In genomic region chr15:41955100-41955499, GRCh38 we compare ENCODE assay signal across 21 cellular contexts. TPM values are rescaled to one million over a fixed set of nuclear protein-coding genes. Genes with fewer than 3 reads are reported as not detected.
DNase-seq lines count a peak whose midpoint lies in the region; ATAC-seq, FAIRE-seq and TF ChIP-seq lines count a peak whose summit lies in the region.
"Had no signal": no experiment of that assay in that cellular context is flagged by ENCODE, and none has a peak within 500 bp of the region (broad histone marks: within the 10 kb centered on the region; RNA-seq: fewer than 3 reads in every experiment).

No MANE protein-coding gene starts in this region.

- no peak for ATAC-seq in Right ventricle myocardium superior (ENCODE audit: poor library complexity)
- no peak for ATAC-seq in K562
- ATAC-seq in HG03354 (IDR thresholded peaks at IDR 0.05; ENCODE audit: poor library complexity, severe bottlenecking, unreplicated experiment) = no peak
- ATAC-seq: SK-N-SH treated with all-trans-retinoic acid at 6 μM for 48 hours had no signal

- DNase-seq in left ventricle myocardium inferior (no peak), Right ventricle myocardium superior (no peak), K562 (ENCODE audit: extremely low read depth in 1 of 4, low spot score in 3 of 4) (no peak), hepatocyte (ENCODE audit: low spot score) (no peak), SK-N-DZ (ENCODE audit: low spot score) (no peak)
- no peak for DNase-seq in stimulated activated naive CD4-positive, alpha-beta T cell (lab: John Stamatoyannopoulos, UW)
- DNase-seq: EL, GF-D8, MG63, NCI-H1048, NCI-H1417 treated with DMSO at 0.1 percent for 48 hours, NCI-H187, NCI-H446, NCI-H526, OCI-M1, SIG-M5 had no signal

- H3K9me3 ChIP-seq in left ventricle myocardium inferior (replicated peaks) (no peaks in the 10 kb centered on the region), K562 (replicated peaks; ENCODE audit: control insufficient read depth, insufficient read depth, low read depth, low read length) (no peaks in the 10 kb centered on the region), hepatocyte (ENCODE audit: low read depth) (no peaks in the 10 kb centered on the region)
- H3K9me3 ChIP-seq: MG63 had no signal

- H3K4me1 ChIP-seq in left ventricle myocardium inferior (peaks cover 87% of the 10 kb centered on the region), K562 (replicated peaks in 1 of 2; ENCODE audit: control insufficient read depth in 2 of 2, insufficient read depth in 2 of 2, low read length in 2 of 2) (no peaks in the 10 kb centered on the region; a peak in 2 of 5 replicates), hepatocyte (ENCODE audit: insufficient read depth) (peaks cover 45% of the 10 kb centered on the region)

- TF ChIP-seq POLR2A in K562 (conservative IDR thresholded peaks at IDR 0.05) = no peak

- H3K9ac ChIP-seq in K562 (ENCODE audit: insufficient read depth in 1 of 2, low read depth in 2 of 2, low read length in 2 of 2) = no peak overlapping the region

- intact Hi-C loops in left ventricle myocardium inferior (cut with micrococcal nuclease) (no loop called here), Right ventricle myocardium superior (cut with DNase I) (no loop called here), K562 (cut with micrococcal nuclease) (no loop called here)

- H2AFZ ChIP-seq in K562 (ENCODE audit: low read depth, low read length) (no peak overlapping the region), hepatocyte (no peak overlapping the region)

- no peaks in the 10 kb centered on the region for H3K79me2 ChIP-seq in K562 (ENCODE audit: control insufficient read depth, insufficient read depth, low read length)
- peaks cover 70% of the 10 kb centered on the region for H3K79me2 ChIP-seq in hepatocyte

- BruUV-seq in K562 (replicated peaks; lab: Mats Ljungman, UMichigan) = no TSS peak

- POLR2A ChIA-PET in K562 (lab: Yijun Ruan, JAX) = no interaction called here

- FAIRE-seq in K562 (lab: Jason Lieb, UNC) = no peak
- FAIRE-seq: D721Med, GM19239 had no signal

- H3K4me2 ChIP-seq in K562 (ENCODE audit: insufficient read depth, low read length) = no peak overlapping the region
- no peak overlapping the region for H3K4me2 ChIP-seq in hepatocyte

- no peaks in the 10 kb centered on the region for H3K9me2 ChIP-seq in hepatocyte (replicated peaks; ENCODE audit: insufficient read depth)

- H3K9me1 ChIP-seq in K562 (ENCODE audit: control insufficient read depth, insufficient read depth, low read length) = no peaks in the 10 kb centered on the region

- TF ChIP-seq CTCF in left ventricle myocardium inferior (IDR thresholded peaks at IDR 0.05; ENCODE audit: borderline replicate concordance) (no peak), K562 (IDR thresholded peaks at IDR 0.05 in 2 of 3, conservative IDR thresholded peaks at IDR 0.05 in 1 of 3; ENCODE audit: insufficient read depth in 2 of 3, low read depth in 1 of 3, low read length in 3 of 3) (no peak), hepatocyte (IDR thresholded peaks at IDR 0.05; ENCODE audit: poor library complexity) (no peak)

- 70% methylated on average over 7 of the region's 7 CpGs for WGBS in K562 (ENCODE audit: insufficient coverage, low coverage, missing lambda C conversion rate)
- WGBS in hepatocyte (ENCODE audit: low lambda C conversion rate, missing lambda C conversion rate) = 85% methylated on average over 7 of the region's 7 CpGs

- in situ Hi-C loops in K562 (cut with MboI) = no loop called here

- H3K36me3 ChIP-seq in left ventricle myocardium inferior = peaks cover 21% of the 10 kb centered on the region
- peaks cover 18% of the 10 kb centered on the region; the same call in 2 of the 3 replicates for H3K36me3 ChIP-seq in K562 (ENCODE audit: control insufficient read depth, insufficient read depth, low read length)
- no peaks in the 10 kb centered on the region for H3K36me3 ChIP-seq in hepatocyte (replicated peaks; ENCODE audit: insufficient read depth, low read depth)

- H3K27ac ChIP-seq in left ventricle myocardium inferior (replicated peaks) (peak overlapping the region; percentile 87), K562 (ENCODE audit: extremely low read depth, low read depth, low read length) (no peak overlapping the region), hepatocyte (peak overlapping the region; percentile 80)
- H3K27ac ChIP-seq: C4-2B had no signal

- no peak overlapping the region for H3K4me3 ChIP-seq in left ventricle myocardium inferior
- no peak overlapping the region for H3K4me3 ChIP-seq in K562
- H3K4me3 ChIP-seq in hepatocyte = no peak overlapping the region
- H3K4me3 ChIP-seq: MG63 had no signal

- no peaks in the 10 kb centered on the region for H3K27me3 ChIP-seq in left ventricle myocardium inferior (ENCODE audit: low read depth)
- no peaks in the 10 kb centered on the region for H3K27me3 ChIP-seq in K562 (ENCODE audit: control insufficient read depth in 2 of 2, insufficient read depth in 2 of 2, low read length in 2 of 2)
- H3K27me3 ChIP-seq in hepatocyte = no peaks in the 10 kb centered on the region
- H3K27me3 ChIP-seq: MG63 had no signal

- TF ChIP-seq RAD21 in K562 (CRISPR knock-in tag; conservative IDR thresholded peaks at IDR 0.05 in 1 of 2, IDR thresholded peaks at IDR 0.05 in 1 of 2) = no peak

- H4K20me1 ChIP-seq in K562 (replicated peaks; ENCODE audit: control insufficient read depth, insufficient read depth, low read length) (no peaks in the 10 kb centered on the region; the same call in 1 of the 2 replicates), hepatocyte (ENCODE audit: insufficient read depth, poor library complexity, severe bottlenecking) (no peaks in the 10 kb centered on the region)

- CTCF ChIA-PET in K562 (lab: Yijun Ruan, JAX; ENCODE audit: low intra/inter-chr PET ratio) = no interaction called here

- TF ChIP-seq EP300 in K562 (IDR thresholded peaks at IDR 0.05; ENCODE audit: low read length) = no peak

TF ChIP-seq in K562, 482 proteins besides CTCF, POLR2A, EP300 and RAD21:
- TF ChIP-seq RBM25 (IDR thresholded peaks at IDR 0.05; ENCODE audit: low read depth, low read length, severe bottlenecking) (peak; percentile 86), CUX1 (CRISPR knock-in tag; IDR thresholded peaks at IDR 0.05) (no peak), KDM1A (IDR thresholded peaks at IDR 0.05) (peak; percentile 15 to 47; a peak in 3 of 4 replicates), ZFP36 (IDR thresholded peaks at IDR 0.05; ENCODE audit: low read depth, low read length, partially characterized antibody) (peak; percentile 83), BCOR (IDR thresholded peaks at IDR 0.05) (peak; percentile 69; the same call in 1 of the 2 replicates)
TF ChIP-seq in K562: peak in this region for 4.

RNA-seq across cellular contexts. Expression of gene EHD4, which starts 17.3 kb away (rescaled TPM):
- 46.4 TPM for total RNA-seq in left ventricle myocardium inferior
- total RNA-seq in Right ventricle myocardium superior = 47.2 TPM
- 11.8 and 17.2 TPM in 2 replicates for total RNA-seq in K562 (2011; cell fraction: chromatin; rRNA removed; ENCODE audit: low replicate concordance)
- total RNA-seq in K562 (2011; cell fraction: nucleolus; rRNA removed) = 15.1 and 17.0 TPM in 2 replicates
- 14.4 and 16.6 TPM in 2 replicates for total RNA-seq in K562 (2011; cell fraction: nucleoplasm; rRNA removed)
- 9.8 and 12.6 TPM in 2 replicates for total RNA-seq in K562 (2014; rRNA removed)
- 4.6 and 5.2 TPM in 2 replicates for total RNA-seq in K562 (2014; rRNA removed; fragmentation: Illumina TruSeq; extraction: Trizol)
- total RNA-seq in K562 (2015; rRNA removed; fragmentation: Illumina TruSeq; extraction: Trizol) = 5.6 and 5.7 TPM in 2 replicates
- total RNA-seq in K562 (2021) = 10.3 and 11.4 TPM in 2 replicates
- 6.4 and 7.4 TPM in 2 replicates for polyA plus RNA-seq in K562 (2011; rRNA removed)
- 7.3 and 10.8 TPM in 2 replicates for polyA plus RNA-seq in K562 (2011; cell fraction: cytosol; rRNA removed)
- polyA plus RNA-seq in K562 (2011; cell fraction: nucleus; rRNA removed) = 4.1 and 4.5 TPM in 2 replicates
- 5.5 and 7.3 TPM in 2 replicates for polyA plus RNA-seq in K562 (2012)
- 7.0 and 8.1 TPM in 2 replicates for polyA plus RNA-seq in K562 (2014; fragmentation: Illumina TruSeq; extraction: Trizol)
- polyA plus RNA-seq in K562 (2014; fragmentation: Nextera tagmentation; extraction: Ambion mirVana) = under 1 TPM; 0.89 to 0.96 TPM
- 7.5 and 7.7 TPM in 2 replicates for polyA plus RNA-seq in K562 (2014; rRNA removed)
- 9.2 and 10.3 TPM in 2 replicates for polyA minus RNA-seq in K562 (2011; rRNA and poly(A)+ RNA removed)
- polyA minus RNA-seq in K562 (2011; cell fraction: cytosol; rRNA and poly(A)+ RNA removed) = 8.6 and 9.6 TPM in 2 replicates
- 6.9 and 10.0 TPM in 2 replicates for polyA minus RNA-seq in K562 (2011; cell fraction: nucleus; rRNA and poly(A)+ RNA removed)
- 26.4 and 27.3 TPM in 2 replicates for total RNA-seq in hepatocyte
- 30.9 and 34.7 TPM in 2 replicates for polyA plus RNA-seq in hepatocyte
- polyA plus RNA-seq in SK-N-DZ (2014; cell fraction: cytosol; rRNA removed) = 2.2 and 2.8 TPM in 2 replicates
- 0.62 and 1.1 TPM in 2 replicates for polyA plus RNA-seq in SK-N-DZ (2014; cell fraction: nucleus; rRNA removed)
